9 cellular contexts compared by ENCODE assay signal in the genomic region with DNA sequence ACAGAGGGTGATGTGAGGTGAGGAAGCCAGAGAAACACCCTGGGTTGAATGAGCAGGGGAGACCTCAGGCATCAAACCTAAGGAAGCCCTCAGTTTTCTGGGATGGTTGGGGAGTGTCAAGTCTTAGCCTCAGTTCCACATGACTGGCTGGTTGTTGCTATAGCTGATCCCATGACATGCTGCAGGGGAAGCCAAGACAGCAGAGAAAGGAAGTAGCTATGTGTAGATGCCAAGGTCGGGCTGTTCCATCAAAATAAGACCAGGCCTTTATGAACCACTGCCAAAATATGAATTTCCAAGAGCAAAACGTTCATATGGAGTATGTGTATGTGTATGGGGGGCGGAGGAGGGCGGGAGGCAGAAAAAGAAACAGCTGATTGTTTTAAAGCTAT. TPM values are rescaled to one million over a fixed set of nuclear protein-coding genes. Genes with fewer than 3 reads are reported as not detected.
DNase-seq lines count a peak whose midpoint lies in the region; ATAC-seq and TF ChIP-seq lines count a peak whose summit lies in the region.
"Had no signal": no experiment of that assay in that cellular context is flagged by ENCODE, and none has a peak within 500 bp of the region (broad histone marks: within the 10 kb centered on the region; RNA-seq: fewer than 3 reads in every experiment).

No MANE protein-coding gene starts in this region.

- peak overlapping the region; percentile 69 for H3K4me3 Mint-ChIP-seq in activated T-helper 17 cell treated with anti-CD3 and anti-CD28 coated beads, Interleukin-2, amount 50 U/mL, for 72 hours
- H3K4me3 Mint-ChIP-seq in activated CD4-positive, alpha-beta memory T cell treated with anti-CD3 and anti-CD28 coated beads, Interleukin-2, amount 10 ng/mL, durations not matched to agents 7 days and 5 days = no peak overlapping the region

- no peaks in the 10 kb centered on the region for H3K27me3 Mint-ChIP-seq in activated T-helper 17 cell treated with anti-CD3 and anti-CD28 coated beads, Interleukin-2, amount 50 U/mL, for 72 hours
- H3K27me3 Mint-ChIP-seq in activated CD4-positive, alpha-beta memory T cell treated with anti-CD3 and anti-CD28 coated beads, Interleukin-2, amount 10 ng/mL, durations not matched to agents 7 days and 5 days = no peaks in the 10 kb centered on the region

- CTCF ChIA-PET in activated CD4-positive, alpha-beta memory T cell treated with anti-CD3 and anti-CD28 coated beads, Interleukin-2, amount 10 ng/mL, durations not matched to agents 7 days and 5 days (lab: Charles Lee) = interaction anchor here (1.6 kb wide), 1 partner anchor 18 kb away, joined by 9 read pairs; no protein-coding TSS in a partner anchor

- TF ChIP-seq CTCF in neutrophil (IDR thresholded peaks at IDR 0.05) = no peak

- no peaks in the 10 kb centered on the region for H3K27me3 ChIP-seq in BLaER1 treated with 17β-estradiol and CSF1 and Interleukin-3, amounts not matched to agents 10 nM and 100 nM
- no peaks in the 10 kb centered on the region for H3K27me3 ChIP-seq in neutrophil

- POLR2A ChIA-PET in activated CD4-positive, alpha-beta memory T cell treated with anti-CD3 and anti-CD28 coated beads, Interleukin-2, amount 10 ng/mL, durations not matched to agents 7 days and 5 days (lab: Charles Lee) = interaction anchor here (1.6 to 3.0 kb wide), 2 partner anchors 8 to 11 kb away, joined by 6 to 25 read pairs; a partner anchor contains a TSS

- H3K27ac ChIP-seq in BLaER1 treated with 17β-estradiol and CSF1 and Interleukin-3, amounts not matched to agents 10 nM and 100 nM = peak overlapping the region; percentile 38 to 78 (median 67); a peak in 21 of 22 replicates
- peak overlapping the region; percentile 62 for H3K27ac ChIP-seq in neutrophil
- H3K27ac ChIP-seq: VCaP had no signal

- H3K9me3 Mint-ChIP-seq in activated T-helper 17 cell treated with anti-CD3 and anti-CD28 coated beads, Interleukin-2, amount 50 U/mL, for 72 hours = no peaks in the 10 kb centered on the region
- H3K9me3 Mint-ChIP-seq in activated CD4-positive, alpha-beta memory T cell treated with anti-CD3 and anti-CD28 coated beads, Interleukin-2, amount 10 ng/mL, durations not matched to agents 7 days and 5 days = no peaks in the 10 kb centered on the region

- H3K36me3 ChIP-seq in BLaER1 treated with 17β-estradiol and CSF1 and Interleukin-3, amounts not matched to agents 10 nM and 100 nM = peaks cover 19 to 35% (median 30%) of the 10 kb centered on the region in 11 experiments
- peaks cover 27% of the 10 kb centered on the region for H3K36me3 ChIP-seq in neutrophil

- H3K4me3 ChIP-seq in BLaER1 treated with 17β-estradiol and CSF1 and Interleukin-3, amounts not matched to agents 10 nM and 100 nM = no peak overlapping the region; a peak in 2 of 20 replicates
- no peak overlapping the region for H3K4me3 ChIP-seq in neutrophil (ENCODE audit: low read depth in 1 of 2, low read length in 1 of 2)

- no peak for ATAC-seq in activated T-helper 17 cell treated with anti-CD3 and anti-CD28 coated beads, Interleukin-2, amount 50 U/mL, for 72 hours (replicated peaks)
- ATAC-seq in HG03108 (IDR thresholded peaks at IDR 0.05; ENCODE audit: unreplicated experiment) = no peak

- H3K9ac ChIP-seq in BLaER1 treated with 17β-estradiol and CSF1 and Interleukin-3, amounts not matched to agents 10 nM and 100 nM = peak overlapping the region; percentile 7 to 59 (median 41); a peak in 12 of 22 replicates

- H3K4me1 ChIP-seq in BLaER1 treated with 17β-estradiol and CSF1 and Interleukin-3, amounts not matched to agents 10 nM and 100 nM = peaks cover 31 to 90% (median 43%) of the 10 kb centered on the region in 10 experiments
- H3K4me1 ChIP-seq in neutrophil (ENCODE audit: control insufficient read depth in 1 of 2, insufficient read depth in 1 of 2, low read depth in 1 of 2, low read length in 1 of 2) = peaks cover 0 to 22% of the 10 kb centered on the region in 2 experiments

- H3K9me3 ChIP-seq in BLaER1 treated with 17β-estradiol and CSF1 and Interleukin-3, amounts not matched to agents 10 nM and 100 nM (replicated peaks in 1 of 11) = peaks cover 0 to 16% (median 3%) of the 10 kb centered on the region in 11 experiments; a peak in 6 of 22 replicates
- no peaks in the 10 kb centered on the region for H3K9me3 ChIP-seq in neutrophil

- peaks cover 59% of the 10 kb centered on the region for H3K4me1 Mint-ChIP-seq in activated T-helper 17 cell treated with anti-CD3 and anti-CD28 coated beads, Interleukin-2, amount 50 U/mL, for 72 hours
- peaks cover 66% of the 10 kb centered on the region for H3K4me1 Mint-ChIP-seq in activated CD4-positive, alpha-beta memory T cell treated with anti-CD3 and anti-CD28 coated beads, Interleukin-2, amount 10 ng/mL, durations not matched to agents 7 days and 5 days

- H3K36me3 Mint-ChIP-seq in activated T-helper 17 cell treated with anti-CD3 and anti-CD28 coated beads, Interleukin-2, amount 50 U/mL, for 72 hours (ENCODE audit: low read depth) = peaks cover 62% of the 10 kb centered on the region
- H3K36me3 Mint-ChIP-seq in activated CD4-positive, alpha-beta memory T cell treated with anti-CD3 and anti-CD28 coated beads, Interleukin-2, amount 10 ng/mL, durations not matched to agents 7 days and 5 days (ENCODE audit: low read depth) = peaks cover 52% of the 10 kb centered on the region

- peak; percentile 70 for DNase-seq in globus pallidus (ENCODE audit: low spot score)
- no peak for DNase-seq in activated CD4-positive, alpha-beta memory T cell treated with anti-CD3 and anti-CD28 coated beads, Interleukin-2, amount 10 ng/mL, durations not matched to agents 7 days and 5 days
- no peak for DNase-seq in activated naive CD4-positive, alpha-beta T cell treated with anti-CD3 and anti-CD28 coated beads, Interleukin-2, amount 50 U/mL, for 16 hours
- DNase-seq in COLO829 (ENCODE audit: low spot score) = no peak

- peak overlapping the region; percentile 40 for H3K27ac Mint-ChIP-seq in activated T-helper 17 cell treated with anti-CD3 and anti-CD28 coated beads, Interleukin-2, amount 50 U/mL, for 72 hours
- H3K27ac Mint-ChIP-seq in activated CD4-positive, alpha-beta memory T cell treated with anti-CD3 and anti-CD28 coated beads, Interleukin-2, amount 10 ng/mL, durations not matched to agents 7 days and 5 days = no peak overlapping the region

- peaks cover 0 to 44% (median 13%) of the 10 kb centered on the region in 11 experiments; a peak in 10 of 22 replicates for H4K20me1 ChIP-seq in BLaER1 treated with 17β-estradiol and CSF1 and Interleukin-3, amounts not matched to agents 10 nM and 100 nM

- H3K4me2 ChIP-seq in BLaER1 treated with 17β-estradiol and CSF1 and Interleukin-3, amounts not matched to agents 10 nM and 100 nM = peak overlapping the region; percentile 67 to 89 (median 76)

RNA-seq across cellular contexts. Expression of a gene that starts 11.6 kb away (rescaled TPM):
- total RNA-seq in activated T-helper 17 cell treated with anti-CD3 and anti-CD28 coated beads, Interleukin-2, amount 50 U/mL, for 72 hours = 100 to 1,000 TPM in 1 of 2 donors, 10 to 100 TPM in 1; 78.1 to 147 TPM
- total RNA-seq in activated CD4-positive, alpha-beta memory T cell treated with anti-CD3 and anti-CD28 coated beads, Interleukin-2, amount 10 ng/mL, durations not matched to agents 7 days and 5 days = 100 to 1,000 TPM; 153 to 158 TPM

RNA-seq across cellular contexts. Expression of a gene that starts 24.0 kb away (rescaled TPM):
- not detected for total RNA-seq in activated T-helper 17 cell treated with anti-CD3 and anti-CD28 coated beads, Interleukin-2, amount 50 U/mL, for 72 hours
- total RNA-seq in activated CD4-positive, alpha-beta memory T cell treated with anti-CD3 and anti-CD28 coated beads, Interleukin-2, amount 10 ng/mL, durations not matched to agents 7 days and 5 days = not detected

RNA-seq across cellular contexts. Expression of a gene that starts 49.7 kb away (rescaled TPM):
- total RNA-seq in activated T-helper 17 cell treated with anti-CD3 and anti-CD28 coated beads, Interleukin-2, amount 50 U/mL, for 72 hours = 10 to 100 TPM; 13.4 to 14.0 TPM
- total RNA-seq in activated CD4-positive, alpha-beta memory T cell treated with anti-CD3 and anti-CD28 coated beads, Interleukin-2, amount 10 ng/mL, durations not matched to agents 7 days and 5 days = 10 to 100 TPM; 26.9 to 30.9 TPM
